In genomic region chr17:18256776-18257175, GRCh38 we compare ENCODE assay signal across 7 cellular contexts. TPM values are rescaled to one million over a fixed set of nuclear protein-coding genes. Genes with fewer than 3 reads are reported as not detected.
DNase-seq lines count a peak whose midpoint lies in the region; ATAC-seq and TF ChIP-seq lines count a peak whose summit lies in the region.
"Had no signal": no experiment of that assay in that cellular context is flagged by ENCODE, and none has a peak within 500 bp of the region (broad histone marks: within the 10 kb centered on the region; RNA-seq: fewer than 3 reads in every experiment).

No MANE protein-coding gene starts in this region.

- H3K14ac ChIP-seq in trophoblast cell (ENCODE audit: low read length): no peak overlapping the region

- H3K36me3 Mint-ChIP-seq in IgD-negative memory B cell: no peaks in the 10 kb centered on the region

- no peaks in the 10 kb centered on the region for H3K9me3 Mint-ChIP-seq in IgD-negative memory B cell

- no peak overlapping the region for H2AFZ ChIP-seq in trophoblast cell (ENCODE audit: insufficient read depth, low read length, poor library complexity)

- H3K4me1 ChIP-seq in breast epithelium (peaks cover 9 to 12% of the 10 kb centered on the region in 2 donors), trophoblast cell (ENCODE audit: control insufficient read depth in 1 of 2, insufficient read depth in 2 of 2, low read length in 2 of 2) (peaks cover 26 to 27% of the 10 kb centered on the region in 2 experiments)

- no peak overlapping the region for H2AK5ac ChIP-seq in trophoblast cell (ENCODE audit: low read length)

- H3K79me1 ChIP-seq in trophoblast cell (ENCODE audit: low read length): peaks cover 16% of the 10 kb centered on the region

- no peak overlapping the region for H2BK120ac ChIP-seq in trophoblast cell (ENCODE audit: insufficient read depth, low read length, poor library complexity)

- H3K27ac Mint-ChIP-seq in IgD-negative memory B cell: peak overlapping the region in 1 of 3 donors; percentile 82

- H3K4me1 Mint-ChIP-seq in IgD-negative memory B cell: peaks cover 4 to 24% (median 15%) of the 10 kb centered on the region in 3 donors

- no peak overlapping the region for H2BK12ac ChIP-seq in trophoblast cell (ENCODE audit: low read length)

- peak overlapping the region; percentile 92 to 99 (median 97) for H3K4me3 Mint-ChIP-seq in IgD-negative memory B cell

- peak overlapping the region; percentile 30 for H3K4ac ChIP-seq in trophoblast cell (ENCODE audit: low read depth, low read length)

- no peak for TF ChIP-seq POLR2A in breast epithelium (IDR thresholded peaks at IDR 0.05)

- H3K27me3 Mint-ChIP-seq in IgD-negative memory B cell: no peaks in the 10 kb centered on the region

- H3K4me3 ChIP-seq in breast epithelium (peak overlapping the region; percentile 85 to 94 (median 93)), trophoblast cell (ENCODE audit: low read depth, low read length) (no peak overlapping the region)

- H3K9me3 ChIP-seq in breast epithelium: no peaks in the 10 kb centered on the region
- H3K9me3 ChIP-seq in trophoblast cell (ENCODE audit: insufficient read depth, low read depth, low read length): no peaks in the 10 kb centered on the region

- no peak for TF ChIP-seq CTCF in breast epithelium (IDR thresholded peaks at IDR 0.05)

- peak overlapping the region; percentile 80 for H3K4me2 ChIP-seq in trophoblast cell (ENCODE audit: low read length)

- H4K8ac ChIP-seq in trophoblast cell (ENCODE audit: low read depth, low read length): no peak overlapping the region

- intact Hi-C loops in breast epithelium (cut with DNase I; ENCODE audit: low total_unique reads): no loop called here

- H3K9ac ChIP-seq in trophoblast cell (ENCODE audit: low read length): no peak overlapping the region

- H3K79me2 ChIP-seq in trophoblast cell (ENCODE audit: control insufficient read depth, insufficient read depth, low read length, poor library complexity): peaks cover 19% of the 10 kb centered on the region

- no peaks in the 10 kb centered on the region for H3K27me3 ChIP-seq in breast epithelium
- H3K27me3 ChIP-seq in trophoblast cell (ENCODE audit: insufficient read depth, low read length): no peaks in the 10 kb centered on the region

- H3K27ac ChIP-seq in breast epithelium (peak overlapping the region; percentile 96 to 98), trophoblast cell (ENCODE audit: low read depth, low read length) (no peak overlapping the region)

- H4K12ac ChIP-seq in trophoblast cell (ENCODE audit: low read depth, low read length): no peak overlapping the region

- no CpG with 5 or more reads among the region's 7 CpGs for WGBS in trophoblast cell (ENCODE audit: extremely low coverage, insufficient coverage, insufficient read length)

- no peak overlapping the region for H3K23ac ChIP-seq in trophoblast cell (ENCODE audit: low read length)

- H3K36me3 ChIP-seq in breast epithelium (no peaks in the 10 kb centered on the region), trophoblast cell (ENCODE audit: control insufficient read depth in 1 of 2, insufficient read depth in 2 of 2, low read length in 2 of 2) (peaks cover 47 to 49% of the 10 kb centered on the region in 2 experiments)

- H4K91ac ChIP-seq in trophoblast cell (ENCODE audit: low read depth, low read length): no peak overlapping the region

- DNase-seq in breast epithelium (ENCODE audit: low spot score in 2 of 2) (no peak), trophoblast cell (no peak), NCI-H2227 (lab: John Stamatoyannopoulos, UW; ENCODE audit: unreplicated experiment) (no peak), ecto neural progenitor cell (ENCODE audit: low spot score) (no peak)

- H3K18ac ChIP-seq in trophoblast cell (ENCODE audit: low read length): no peak overlapping the region

- no peak for ATAC-seq in HG02763 (IDR thresholded peaks at IDR 0.05; ENCODE audit: unreplicated experiment)
- ATAC-seq: K562 had no signal

- H2BK5ac ChIP-seq in trophoblast cell (ENCODE audit: low read depth, low read length, poor library complexity): no peak overlapping the region

RNA-seq across cellular contexts. Expression of gene FLII, which starts 1.8 kb away (rescaled TPM):
- 150 TPM for polyA plus RNA-seq in IgD-negative memory B cell
- 100 to 1,000 TPM; 235 to 298 (median 293) TPM for total RNA-seq in breast epithelium
- polyA plus RNA-seq in trophoblast cell (2013): 170 and 174 TPM in 2 replicates

RNA-seq across cellular contexts. Expression of gene MIEF2, which starts 3.7 kb away (rescaled TPM):
- 12.3 TPM for polyA plus RNA-seq in IgD-negative memory B cell
- total RNA-seq in breast epithelium: 10 to 100 TPM in 2 of 3 donors, 1 to 10 TPM in 1; 9.8 to 29.6 (median 19.0) TPM
- 5.1 and 5.3 TPM in 2 replicates for polyA plus RNA-seq in trophoblast cell (2013)

RNA-seq across cellular contexts. Expression of gene LLGL1, which starts 31.3 kb away (rescaled TPM):
- polyA plus RNA-seq in IgD-negative memory B cell: 0.40 TPM
- total RNA-seq in breast epithelium: 10 to 100 TPM; 16.0 to 21.6 (median 18.4) TPM
- 21.5 and 21.7 TPM in 2 replicates for polyA plus RNA-seq in trophoblast cell (2013)

RNA-seq across cellular contexts. Expression of gene TOP3A, which starts 58.0 kb away (rescaled TPM):
- 19.5 TPM for polyA plus RNA-seq in IgD-negative memory B cell
- total RNA-seq in breast epithelium: 10 to 100 TPM; 25.9 to 46.5 (median 30.1) TPM
- polyA plus RNA-seq in trophoblast cell (2013): 18.1 and 19.5 TPM in 2 replicates

RNA-seq across cellular contexts. Expression of gene SMCR8, which starts 58.3 kb away (rescaled TPM):
- polyA plus RNA-seq in IgD-negative memory B cell: 5.2 TPM
- 10 to 100 TPM; 16.4 to 20.9 (median 16.8) TPM for total RNA-seq in breast epithelium
- 10.4 and 10.8 TPM in 2 replicates for polyA plus RNA-seq in trophoblast cell (2013)
